ENCODE assay signal across 16 cellular contexts in the genomic region with DNA sequence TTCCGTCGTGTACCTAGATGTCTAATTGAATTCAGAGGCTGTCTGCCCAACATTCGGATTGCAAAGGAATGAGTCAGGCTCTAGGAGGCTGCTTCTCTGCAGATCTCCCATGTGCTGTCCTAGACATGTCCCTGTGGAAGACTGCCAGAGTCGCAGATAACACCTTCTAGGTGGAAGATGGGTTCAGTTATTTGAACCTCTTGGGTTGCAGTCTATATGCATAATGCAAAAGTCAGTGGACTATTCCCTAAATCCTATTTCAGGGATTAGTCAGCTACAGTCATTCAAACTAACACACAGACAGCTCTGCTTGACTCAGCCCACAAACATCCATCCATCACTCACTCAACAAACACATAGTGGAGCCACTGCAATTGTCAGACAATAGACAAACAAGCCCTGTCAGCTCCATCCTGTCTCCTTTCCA.
DNase-seq lines count a peak whose midpoint lies in the region; ATAC-seq, FAIRE-seq and TF ChIP-seq lines count a peak whose summit lies in the region.
"Had no signal": no experiment of that assay in that cellular context is flagged by ENCODE, and none has a peak within 500 bp of the region (broad histone marks: within the 10 kb centered on the region; RNA-seq: fewer than 3 reads in every experiment).

No MANE protein-coding gene starts in this region.

- no peak for TF ChIP-seq CTCF in A549 (IDR thresholded peaks at IDR 0.05)
- TF ChIP-seq CTCF in astrocyte of the spinal cord (IDR thresholded peaks at IDR 0.05; ENCODE audit: low read depth, low read length) = no peak
- TF ChIP-seq CTCF in OCI-LY7 (conservative IDR thresholded peaks at IDR 0.05; ENCODE audit: low read length) = no peak

- BruUV-seq in OCI-LY7 (replicated peaks; lab: Mats Ljungman, UMichigan) = no TSS peak

- H3K4me3 ChIP-seq in A549 (no peak overlapping the region), astrocyte of the spinal cord (ENCODE audit: low read depth, low read length) (no peak overlapping the region), OCI-LY7 (ENCODE audit: low read depth, low read length, poor library complexity, severe bottlenecking) (no peak overlapping the region)
- H3K4me3 ChIP-seq: transverse colon had no signal

- no peaks in the 10 kb centered on the region for H4K20me1 ChIP-seq in OCI-LY7 (ENCODE audit: insufficient read depth, low read length)

- POLR2A ChIA-PET in A549 (lab: Yijun Ruan, JAX) (interaction anchor here (0.6 to 1.0 kb wide), 2 partner anchors 72 to 300 kb away, joined by 4 read pairs; a partner anchor contains a TSS), OCI-LY7 (lab: Charles Lee) (no interaction called here)

- H3K4me1 ChIP-seq in A549 (peaks cover 17% of the 10 kb centered on the region), OCI-LY7 (ENCODE audit: insufficient read depth, low read length, poor library complexity, severe bottlenecking) (no peaks in the 10 kb centered on the region)
- H3K4me1 ChIP-seq: parathyroid adenoma, transverse colon had no signal

- DNase-seq in A549 (ENCODE audit: low read depth in 1 of 2, low spot score in 1 of 2) = peak; percentile 11 to 78
- peak; percentile 51 for DNase-seq in LHCN-M2 (ENCODE audit: low read depth)
- peak; percentile 66 for DNase-seq in astrocyte of the spinal cord (ENCODE audit: low read depth, low spot score)
- DNase-seq in kidney tubule cell (ENCODE audit: low spot score) = peak; percentile 88
- DNase-seq in OCI-LY7 (ENCODE audit: low spot score) = no peak
- no peak for DNase-seq in NCI-H446 treated with DMSO at 0.1 percent for 48 hours (lab: John Stamatoyannopoulos, UW)
- DNase-seq in cardiac septum (ENCODE audit: low spot score) = no peak
- DNase-seq: activated CD4-positive, alpha-beta T cell treated with anti-CD3 and anti-CD28 coated beads for 1 hour; activated naive CD4-positive, alpha-beta T cell treated with anti-CD3 and anti-CD28 coated beads for 36 hours; CD4-positive, CD25-positive, alpha-beta regulatory T cell; NCI-H2227 treated with DMSO at 0.1 percent for 48 hours; SIG-M5; stimulated activated naive B cell treated with anti-CD40 and anti-IgM and Interleukin-4, amounts not matched to agents 10 μg/mL and 1 μg/mL and 100 μg/mL, for 72 hours; transverse colon had no signal

- H3K9me3 ChIP-seq in A549 (no peaks in the 10 kb centered on the region), OCI-LY7 (ENCODE audit: low read length) (no peaks in the 10 kb centered on the region)
- H3K9me3 ChIP-seq: transverse colon had no signal

- H3K27ac ChIP-seq in A549 (peak overlapping the region; percentile 72 to 79; a peak in 5 of 6 replicates), OCI-LY7 (ENCODE audit: low read depth, low read length, poor library complexity, severe bottlenecking) (no peak overlapping the region)
- H3K27ac ChIP-seq: parathyroid adenoma, transverse colon had no signal

- in situ Hi-C loops in astrocyte of the spinal cord (cut with HindIII; ENCODE audit: low sequenced_read_pairs) = no loop called here

- intact Hi-C loops in OCI-LY7 (cut with micrococcal nuclease; ENCODE audit: unreplicated experiment) (no loop called here), cardiac septum (cut with DNase I) (no loop called here)

- 0 out of 5 replicates have a peak, but pooled peaks of 1 of the 2 experiments have one; percentile 14 for TF ChIP-seq EP300 in A549 (IDR thresholded peaks at IDR 0.05)

- H3K4me2 ChIP-seq in A549 (peak overlapping the region; percentile 64), OCI-LY7 (ENCODE audit: low read length) (no peak overlapping the region)

- no peak overlapping the region for H2AFZ ChIP-seq in OCI-LY7 (ENCODE audit: low read length)
- H2AFZ ChIP-seq: parathyroid adenoma had no signal

- ATAC-seq in A549 = peak; percentile 97 to 98
- ATAC-seq in HG02840 (IDR thresholded peaks at IDR 0.05; ENCODE audit: low FRiP score, unreplicated experiment) = no peak
- ATAC-seq: stimulated activated naive B cell treated with anti-CD40 and anti-IgM and Interleukin-4, amounts not matched to agents 10 μg/mL and 1 μg/mL and 100 μg/mL, for 72 hours had no signal

- WGBS in A549 (ENCODE audit: missing lambda C conversion rate) = 0% methylated on average over 4 of the region's 4 CpGs

- CTCF ChIA-PET in A549 (lab: Yijun Ruan, JAX) (interaction anchor here (0.6 to 1.3 kb wide), 2 partner anchors 192 to 315 kb away, joined by 4 to 7 read pairs; no protein-coding TSS in a partner anchor), OCI-LY7 (lab: Charles Lee; ENCODE audit: unreplicated experiment) (no interaction called here)

- H3K9me2 ChIP-seq in OCI-LY7 (ENCODE audit: insufficient read depth, low read length) = no peaks in the 10 kb centered on the region

- H3K79me2 ChIP-seq in OCI-LY7 (ENCODE audit: insufficient read depth, low read depth, low read length) = no peaks in the 10 kb centered on the region
- H3K79me2 ChIP-seq: parathyroid adenoma had no signal

- no peak for FAIRE-seq in A549 (lab: Jason Lieb, UNC)

- TF ChIP-seq POLR2A in A549 (IDR thresholded peaks at IDR 0.05; ENCODE audit: low read length) = no peak

- TF ChIP-seq RAD21 in A549 (conservative IDR thresholded peaks at IDR 0.05 in 1 of 2, IDR thresholded peaks at IDR 0.05 in 1 of 2) = no peak

- H3K36me3 ChIP-seq in OCI-LY7 (ENCODE audit: insufficient read depth, low read length) = no peaks in the 10 kb centered on the region
- H3K36me3 ChIP-seq: transverse colon had no signal

TF ChIP-seq in A549, 52 proteins besides CTCF, POLR2A, EP300 and RAD21:
- TF ChIP-seq BHLHE40 (IDR thresholded peaks at IDR 0.05; ENCODE audit: low read depth, low read length) (no peak), GATA3 (IDR thresholded peaks at IDR 0.05; ENCODE audit: borderline replicate concordance) (peak; percentile 50; the same call in 1 of the 2 replicates), HOXA7 (CRISPR knock-in tag; IDR thresholded peaks at IDR 0.05) (no peak), CEBPB (IDR thresholded peaks at IDR 0.05) (0 out of 4 replicates have a peak, but pooled peaks of 1 of the 2 experiments have one; percentile 30), RNF2 (IDR thresholded peaks at IDR 0.05; ENCODE audit: borderline replicate concordance, low read depth) (no peak), FOSL2 (IDR thresholded peaks at IDR 0.05) (0 out of 2 replicates have a peak, but pooled peaks have one; percentile 21), FOSL2 (CRISPR knock-in tag; IDR thresholded peaks at IDR 0.05) (peak; percentile 76), KDM1A (IDR thresholded peaks at IDR 0.05; ENCODE audit: low read depth) (no peak), ZFP36 (IDR thresholded peaks at IDR 0.05; ENCODE audit: borderline replicate concordance, partially characterized antibody) (no peak), JUNB (IDR thresholded peaks at IDR 0.05) (peak; percentile 72)
- TF ChIP-seq, protein P1, sequence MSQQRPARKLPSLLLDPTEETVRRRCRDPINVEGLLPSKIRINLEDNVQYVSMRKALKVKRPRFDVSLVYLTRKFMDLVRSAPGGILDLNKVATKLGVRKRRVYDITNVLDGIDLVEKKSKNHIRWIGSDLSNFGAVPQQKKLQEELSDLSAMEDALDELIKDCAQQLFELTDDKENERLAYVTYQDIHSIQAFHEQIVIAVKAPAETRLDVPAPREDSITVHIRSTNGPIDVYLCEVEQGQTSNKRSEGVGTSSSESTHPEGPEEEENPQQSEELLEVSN (IDR thresholded peaks at IDR 0.05; ENCODE audit: borderline replicate concordance, low read depth) = 0 out of 2 replicates have a peak, but pooled peaks have one; percentile 47
- TF ChIP-seq, protein P2, sequence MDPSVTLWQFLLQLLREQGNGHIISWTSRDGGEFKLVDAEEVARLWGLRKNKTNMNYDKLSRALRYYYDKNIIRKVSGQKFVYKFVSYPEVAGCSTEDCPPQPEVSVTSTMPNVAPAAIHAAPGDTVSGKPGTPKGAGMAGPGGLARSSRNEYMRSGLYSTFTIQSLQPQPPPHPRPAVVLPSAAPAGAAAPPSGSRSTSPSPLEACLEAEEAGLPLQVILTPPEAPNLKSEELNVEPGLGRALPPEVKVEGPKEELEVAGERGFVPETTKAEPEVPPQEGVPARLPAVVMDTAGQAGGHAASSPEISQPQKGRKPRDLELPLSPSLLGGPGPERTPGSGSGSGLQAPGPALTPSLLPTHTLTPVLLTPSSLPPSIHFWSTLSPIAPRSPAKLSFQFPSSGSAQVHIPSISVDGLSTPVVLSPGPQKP (IDR thresholded peaks at IDR 0.05; ENCODE audit: low read depth, low read length) = no peak
- TF ChIP-seq, protein P3, sequence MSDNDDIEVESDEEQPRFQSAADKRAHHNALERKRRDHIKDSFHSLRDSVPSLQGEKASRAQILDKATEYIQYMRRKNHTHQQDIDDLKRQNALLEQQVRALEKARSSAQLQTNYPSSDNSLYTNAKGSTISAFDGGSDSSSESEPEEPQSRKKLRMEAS (IDR thresholded peaks at IDR 0.05) = peak; percentile 32
TF ChIP-seq in A549: peak in this region for 6.

Comparison
In these comparisons a context has a peak if more than half of its experiments do, and no peak if none do; other contexts are left out.
1. DNase-seq: peak in A549 (2 of 2), LHCN-M2 (single experiment), astrocyte of the spinal cord (single experiment) and kidney tubule cell (single experiment); none in OCI-LY7 (single experiment), NCI-H446 treated with DMSO at 0.1 percent for 48 hours (single experiment) and cardiac septum (single experiment).